In the genomic region with DNA sequence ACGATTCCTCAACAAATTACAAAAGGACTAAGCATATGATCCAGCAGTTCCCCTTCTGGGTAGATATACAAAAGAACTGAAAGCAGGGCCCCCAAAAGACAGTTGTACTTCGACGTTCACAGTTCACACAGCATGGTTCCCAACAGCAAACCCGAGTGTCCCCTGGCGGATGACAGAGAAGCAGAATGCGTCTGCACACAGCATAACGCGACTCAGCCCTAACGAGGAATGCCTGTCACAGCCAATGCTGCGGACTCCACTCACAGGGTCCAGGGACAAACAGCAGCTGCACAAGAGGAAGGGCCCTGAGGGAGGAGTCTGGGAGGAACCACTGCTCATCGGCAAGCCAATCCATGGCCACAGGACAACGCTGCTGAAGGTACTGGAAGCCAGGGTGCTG, we compare ENCODE assay signal across 10 cellular contexts.
DNase-seq lines count a peak whose midpoint lies in the region; ATAC-seq and TF ChIP-seq lines count a peak whose summit lies in the region.
"Had no signal": no experiment of that assay in that cellular context is flagged by ENCODE, and none has a peak within 500 bp of the region (broad histone marks: within the 10 kb centered on the region; RNA-seq: fewer than 3 reads in every experiment).

No MANE protein-coding gene starts in this region.

- ATAC-seq in upper lobe of right lung (peak; percentile 52), GM18517 (IDR thresholded peaks at IDR 0.05; ENCODE audit: unreplicated experiment) (no peak), HG03432 (IDR thresholded peaks at IDR 0.05; ENCODE audit: unreplicated experiment) (no peak)

- no peak for TF ChIP-seq CTCF in upper lobe of right lung (IDR thresholded peaks at IDR 0.05)

- peaks cover 3% of the 10 kb centered on the region for H3K36me3 ChIP-seq in upper lobe of right lung

- no peak overlapping the region for H3K4me3 ChIP-seq in upper lobe of right lung

- H3K9me3 Mint-ChIP-seq in activated naive CD4-positive, alpha-beta T cell treated with anti-CD3 and anti-CD28 coated beads for 36 hours, result no peaks in the 10 kb centered on the region
- H3K9me3 Mint-ChIP-seq in activated naive CD8-positive, alpha-beta T cell treated with anti-CD3 and anti-CD28 coated beads for 36 hours, result no peaks in the 10 kb centered on the region
- H3K9me3 Mint-ChIP-seq: IgD-negative memory B cell had no signal

- DNase-seq in activated naive CD4-positive, alpha-beta T cell treated with anti-CD3 and anti-CD28 coated beads for 36 hours, result peak; percentile 32
- no peak for DNase-seq in activated naive CD4-positive, alpha-beta T cell (lab: John Stamatoyannopoulos, UW)
- no peak for DNase-seq in activated naive CD8-positive, alpha-beta T cell treated with anti-CD3 and anti-CD28 coated beads for 36 hours
- DNase-seq in medulla oblongata (ENCODE audit: extremely low spot score), result peak; percentile 75
- DNase-seq in upper lobe of right lung, result peak; percentile 67
- no peak for DNase-seq in amniotic stem cell (lab: John Stamatoyannopoulos, UW)
- DNase-seq: stimulated activated naive CD4-positive, alpha-beta T cell had no signal

- peak overlapping the region; percentile 13 for H3K27ac Mint-ChIP-seq in activated naive CD4-positive, alpha-beta T cell treated with anti-CD3 and anti-CD28 coated beads for 36 hours
- H3K27ac Mint-ChIP-seq in activated naive CD8-positive, alpha-beta T cell treated with anti-CD3 and anti-CD28 coated beads for 36 hours, result peak overlapping the region; percentile 75

- no peaks in the 10 kb centered on the region for H3K27me3 Mint-ChIP-seq in activated naive CD4-positive, alpha-beta T cell treated with anti-CD3 and anti-CD28 coated beads for 36 hours (ENCODE audit: low read depth)
- peaks cover 4% of the 10 kb centered on the region for H3K27me3 Mint-ChIP-seq in activated naive CD8-positive, alpha-beta T cell treated with anti-CD3 and anti-CD28 coated beads for 36 hours
- H3K27me3 Mint-ChIP-seq: IgD-negative memory B cell had no signal

- no peaks in the 10 kb centered on the region for H3K9me3 ChIP-seq in upper lobe of right lung

- CTCF ChIA-PET in activated naive CD4-positive, alpha-beta T cell treated with anti-CD3 and anti-CD28 coated beads for 36 hours (lab: Charles Lee), result interaction anchor here (1.0 kb wide), 2 partner anchors 12 to 151 kb away, joined by 3 to 4 read pairs; no protein-coding TSS in a partner anchor

- peaks cover 86% of the 10 kb centered on the region for H3K4me1 ChIP-seq in upper lobe of right lung

- H3K4me1 Mint-ChIP-seq in activated naive CD4-positive, alpha-beta T cell treated with anti-CD3 and anti-CD28 coated beads for 36 hours (ENCODE audit: low read depth), result peaks cover 93% of the 10 kb centered on the region
- peaks cover 88% of the 10 kb centered on the region for H3K4me1 Mint-ChIP-seq in activated naive CD8-positive, alpha-beta T cell treated with anti-CD3 and anti-CD28 coated beads for 36 hours

- H3K36me3 Mint-ChIP-seq in activated naive CD4-positive, alpha-beta T cell treated with anti-CD3 and anti-CD28 coated beads for 36 hours (ENCODE audit: low read depth), result peaks cover 36% of the 10 kb centered on the region
- peaks cover 49% of the 10 kb centered on the region for H3K36me3 Mint-ChIP-seq in activated naive CD8-positive, alpha-beta T cell treated with anti-CD3 and anti-CD28 coated beads for 36 hours

- peak overlapping the region; percentile 24 for H3K27ac ChIP-seq in upper lobe of right lung

- intact Hi-C loops in activated naive CD4-positive, alpha-beta T cell treated with anti-CD3 and anti-CD28 coated beads for 36 hours (cut with micrococcal nuclease), result no loop called here
- intact Hi-C loops in upper lobe of right lung (cut with DNase I), result no loop called here

- no peaks in the 10 kb centered on the region for H3K27me3 ChIP-seq in upper lobe of right lung

- no peak overlapping the region for H3K4me3 Mint-ChIP-seq in activated naive CD4-positive, alpha-beta T cell treated with anti-CD3 and anti-CD28 coated beads for 36 hours
- H3K4me3 Mint-ChIP-seq in activated naive CD8-positive, alpha-beta T cell treated with anti-CD3 and anti-CD28 coated beads for 36 hours, result peak overlapping the region; percentile 20

Comparison
In these comparisons a context has a peak if more than half of its experiments do, and no peak if none do; other contexts are left out.
1. DNase-seq: peak in activated naive CD4-positive, alpha-beta T cell treated with anti-CD3 and anti-CD28 coated beads for 36 hours (single experiment), medulla oblongata (single experiment) and upper lobe of right lung (single experiment); none in activated naive CD4-positive, alpha-beta T cell (0 of 4), activated naive CD8-positive, alpha-beta T cell treated with anti-CD3 and anti-CD28 coated beads for 36 hours (single experiment) and amniotic stem cell (single experiment).